Comparison of ENCODE assay signal across 16 cellular contexts in the genomic region with DNA sequence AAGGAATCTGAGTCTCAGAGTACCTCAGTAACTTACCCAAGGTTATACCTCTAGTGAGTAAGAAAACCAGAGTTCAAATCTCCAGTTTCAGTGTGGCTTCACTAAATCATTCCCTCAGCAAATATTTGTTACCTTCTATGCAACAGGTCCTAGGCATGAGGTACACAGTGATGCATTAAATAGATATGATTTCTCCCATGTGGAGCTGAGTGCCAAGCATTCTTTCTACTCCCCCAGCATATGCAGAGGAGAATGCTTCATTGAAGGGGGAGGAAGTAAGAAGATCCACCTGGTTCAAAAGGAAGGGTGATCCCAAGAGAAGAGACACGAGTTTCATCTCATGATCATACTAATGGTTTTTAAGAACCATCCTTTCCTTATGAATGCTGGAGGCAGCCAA. TPM values are rescaled to one million over a fixed set of nuclear protein-coding genes. Genes with fewer than 3 reads are reported as not detected.
DNase-seq lines count a peak whose midpoint lies in the region; ATAC-seq and TF ChIP-seq lines count a peak whose summit lies in the region.
"Had no signal": no experiment of that assay in that cellular context is flagged by ENCODE, and none has a peak within 500 bp of the region (broad histone marks: within the 10 kb centered on the region; RNA-seq: fewer than 3 reads in every experiment).

No MANE protein-coding gene starts in this region.

- no peaks in the 10 kb centered on the region for H3K9me3 Mint-ChIP-seq in activated T-cell treated with anti-CD3 and anti-CD28 coated beads, Interleukin-2, amount 50 U/mL, for 72 hours
- H3K9me3 Mint-ChIP-seq in type B pancreatic cell: no peaks in the 10 kb centered on the region
- H3K9me3 Mint-ChIP-seq: HFFc6 had no signal

- H3K27me3 ChIP-seq in neutrophil (no peaks in the 10 kb centered on the region), right cardiac atrium (ENCODE audit: control insufficient read depth, insufficient read depth) (no peaks in the 10 kb centered on the region)
- H3K27me3 ChIP-seq: Peyer's patch had no signal

- peak overlapping the region in 1 of 2 experiments; percentile 25 for H3K4me3 ChIP-seq in neutrophil (ENCODE audit: low read depth in 1 of 2, low read length in 1 of 2)
- H3K4me3 ChIP-seq in right cardiac atrium (ENCODE audit: low read length): no peak overlapping the region
- H3K4me3 ChIP-seq: Peyer's patch had no signal

- H3K4me3 Mint-ChIP-seq in activated T-cell treated with anti-CD3 and anti-CD28 coated beads, Interleukin-2, amount 50 U/mL, for 72 hours: peak overlapping the region in 1 of 2 donors; percentile 0
- no peak overlapping the region for H3K4me3 Mint-ChIP-seq in type B pancreatic cell
- H3K4me3 Mint-ChIP-seq: HFFc6 had no signal

- peaks cover 91 to 100% of the 10 kb centered on the region in 2 experiments for H3K4me1 ChIP-seq in neutrophil (ENCODE audit: control insufficient read depth in 1 of 2, insufficient read depth in 1 of 2, low read depth in 1 of 2, low read length in 1 of 2)
- no peaks in the 10 kb centered on the region for H3K4me1 ChIP-seq in right cardiac atrium (ENCODE audit: control insufficient read depth, insufficient read depth, low read length)
- H3K4me1 ChIP-seq: Peyer's patch had no signal

- TF ChIP-seq CTCF in neutrophil (IDR thresholded peaks at IDR 0.05): no peak
- TF ChIP-seq CTCF in type B pancreatic cell (conservative IDR thresholded peaks at IDR 0.05): no peak

- peak overlapping the region; percentile 17 for H3K27ac Mint-ChIP-seq in activated T-cell treated with anti-CD3 and anti-CD28 coated beads, Interleukin-2, amount 50 U/mL, for 72 hours
- H3K27ac Mint-ChIP-seq in type B pancreatic cell: no peak overlapping the region
- H3K27ac Mint-ChIP-seq: HFFc6 had no signal

- H3K4me1 Mint-ChIP-seq in activated T-cell treated with anti-CD3 and anti-CD28 coated beads, Interleukin-2, amount 50 U/mL, for 72 hours (ENCODE audit: low read depth): peaks cover 50% of the 10 kb centered on the region
- peaks cover 6% of the 10 kb centered on the region for H3K4me1 Mint-ChIP-seq in type B pancreatic cell (ENCODE audit: unreplicated experiment)

- peak overlapping the region; percentile 83 for H3K27ac ChIP-seq in neutrophil
- no peak overlapping the region for H3K27ac ChIP-seq in right cardiac atrium (ENCODE audit: low read length)
- H3K27ac ChIP-seq: Peyer's patch had no signal

- H3K9me3 ChIP-seq in neutrophil: no peaks in the 10 kb centered on the region
- no peaks in the 10 kb centered on the region for H3K9me3 ChIP-seq in right cardiac atrium (ENCODE audit: control insufficient read depth, low read length)
- H3K9me3 ChIP-seq: Peyer's patch had no signal

- no peaks in the 10 kb centered on the region for H3K27me3 Mint-ChIP-seq in activated T-cell treated with anti-CD3 and anti-CD28 coated beads, Interleukin-2, amount 50 U/mL, for 72 hours (ENCODE audit: low read depth)
- H3K27me3 Mint-ChIP-seq in type B pancreatic cell: no peaks in the 10 kb centered on the region

- WGBS in right cardiac atrium: 77% methylated on average over 1 of the region's 1 CpG

- H3K36me3 ChIP-seq in neutrophil: peaks cover 20% of the 10 kb centered on the region
- H3K36me3 ChIP-seq: Peyer's patch had no signal

- ATAC-seq in activated T-cell treated with anti-CD3 and anti-CD28 coated beads, Interleukin-2, amount 50 U/mL, for 72 hours (replicated peaks in 1 of 2): no peak
- no peak for ATAC-seq in right cardiac atrium

- no peak for DNase-seq in activated T-cell treated with anti-CD3 and anti-CD28 coated beads, Interleukin-2, amount 50 U/mL, for 72 hours
- no peak for DNase-seq in activated T-cell treated with anti-CD3 and anti-CD28 coated beads, Interleukin-2, amount 50 U/mL, for 1 hour
- peak; percentile 43 for DNase-seq in NCI-H226
- peak; percentile 35 for DNase-seq in amniotic epithelial cell (ENCODE audit: low read depth)
- no peak for DNase-seq in activated effector memory CD4-positive, alpha-beta T cell treated with anti-CD3 and anti-CD28 coated beads, Interleukin-2, amount 50 U/mL, for 16 hours
- no peak for DNase-seq in type B pancreatic cell (ENCODE audit: extremely low spot score, unreplicated experiment)
- no peak for DNase-seq in right cardiac atrium
- DNase-seq: C1 segment of cervical spinal cord, DMS79, HFFc6, NCI-H1417 treated with DMSO at 0.1 percent for 48 hours, NCI-H187 treated with DMSO at 0.1 percent for 48 hours, NCI-H2171, NCI-H446 treated with DMSO at 0.1 percent for 48 hours, Peyer's patch had no signal

- intact Hi-C loops in right cardiac atrium (cut with DNase I): no loop called here

- H3K36me3 Mint-ChIP-seq in activated T-cell treated with anti-CD3 and anti-CD28 coated beads, Interleukin-2, amount 50 U/mL, for 72 hours (ENCODE audit: insufficient read depth in 2 of 2): peaks cover 8 to 15% of the 10 kb centered on the region in 2 donors
- peaks cover 23% of the 10 kb centered on the region for H3K36me3 Mint-ChIP-seq in type B pancreatic cell

RNA-seq across cellular contexts. Expression of gene MTHFS, which starts 6.8 kb away (rescaled TPM):
- 10 to 100 TPM; 32.5 to 38.1 TPM for total RNA-seq in activated T-cell treated with anti-CD3 and anti-CD28 coated beads, Interleukin-2, amount 50 U/mL, for 72 hours
- total RNA-seq in type B pancreatic cell (ENCODE audit: low replicate concordance): 22.7 and 27.6 TPM in 2 replicates
- 10 to 100 TPM; 12.3 to 20.1 (median 16.3) TPM for total RNA-seq in right cardiac atrium
- polyA plus RNA-seq in right cardiac atrium: 35.2 TPM

Comparison
In these comparisons a context has a peak if more than half of its experiments do, and no peak if none do; other contexts are left out.
1. DNase-seq: peak in NCI-H226 (single experiment) and amniotic epithelial cell (single experiment); none in activated T-cell treated with anti-CD3 and anti-CD28 coated beads, Interleukin-2, amount 50 U/mL, for 72 hours (0 of 2), activated T-cell treated with anti-CD3 and anti-CD28 coated beads, Interleukin-2, amount 50 U/mL, for 1 hour (single experiment), activated effector memory CD4-positive, alpha-beta T cell treated with anti-CD3 and anti-CD28 coated beads, Interleukin-2, amount 50 U/mL, for 16 hours (single experiment), type B pancreatic cell (single experiment) and right cardiac atrium (0 of 3).